In genomic region chr22:50419116-50419515, GRCh38 we compare ENCODE assay signal across 16 cellular contexts. TPM values are rescaled to one million over a fixed set of nuclear protein-coding genes. Genes with fewer than 3 reads are reported as not detected.
A peak's percentile ranks its signal among the peaks of the same experiment; 100 is the strongest.
DNase-seq lines count a peak whose midpoint lies in the region; ATAC-seq and TF ChIP-seq lines count a peak whose summit lies in the region.
"Had no signal": no experiment of that assay in that cellular context is flagged by ENCODE, and none has a peak within 500 bp of the region (broad histone marks: within the 10 kb centered on the region; RNA-seq: fewer than 3 reads in every experiment).

No MANE protein-coding gene starts in this region.

- no peak overlapping the region for H3K4me3 ChIP-seq in osteoblast (ENCODE audit: insufficient read depth, low read length)
- H3K4me3 ChIP-seq: BLaER1, HAP-1 had no signal

- no peaks in the 10 kb centered on the region for H3K27me3 ChIP-seq in osteoblast (ENCODE audit: insufficient read depth, low read length)
- H3K27me3 ChIP-seq: BLaER1 had no signal

- CTCF ChIA-PET in activated CD8-positive, alpha-beta memory T cell treated with anti-CD3 and anti-CD28 coated beads, Interleukin-2, amount 10 ng/mL, durations not matched to agents 7 days and 5 days (lab: Charles Lee), result no interaction called here

- no peak for ATAC-seq in activated CD8-positive, alpha-beta memory T cell treated with anti-CD3 and anti-CD28 coated beads, Interleukin-2, amount 10 ng/mL, durations not matched to agents 7 days and 5 days
- ATAC-seq in T-helper 17 cell (no peak), HG03520 (IDR thresholded peaks at IDR 0.05; ENCODE audit: unreplicated experiment) (no peak)
- ATAC-seq in stimulated activated naive CD8-positive, alpha-beta T cell treated with anti-CD3 and anti-CD28 coated beads, Interleukin-15, Interleukin-2, amounts not matched to agents 100 U/mL and 50 U/mL, for 24 hours, result no peak

- H3K4me2 ChIP-seq in osteoblast (ENCODE audit: insufficient read depth, low read length), result no peak overlapping the region
- H3K4me2 ChIP-seq: BLaER1 had no signal

- no peak overlapping the region for H3K4me3 Mint-ChIP-seq in activated CD8-positive, alpha-beta memory T cell treated with anti-CD3 and anti-CD28 coated beads, Interleukin-2, amount 10 ng/mL, durations not matched to agents 7 days and 5 days
- no peak overlapping the region for H3K4me3 Mint-ChIP-seq in T-helper 17 cell
- H3K4me3 Mint-ChIP-seq: CD8-positive, alpha-beta memory T cell had no signal

- H3K27ac Mint-ChIP-seq in activated CD8-positive, alpha-beta memory T cell treated with anti-CD3 and anti-CD28 coated beads, Interleukin-2, amount 10 ng/mL, durations not matched to agents 7 days and 5 days, result peak overlapping the region; percentile 28
- H3K27ac Mint-ChIP-seq in T-helper 17 cell, result peak overlapping the region; percentile 43

- H3K9me3 ChIP-seq in T-helper 17 cell (ENCODE audit: control insufficient read depth, low read length, poor library complexity, severe bottlenecking), result no peaks in the 10 kb centered on the region
- no peaks in the 10 kb centered on the region for H3K9me3 ChIP-seq in osteoblast (ENCODE audit: low read depth, low read length)
- H3K9me3 ChIP-seq: BLaER1, Caco-2, HAP-1 had no signal

- H3K9me3 Mint-ChIP-seq in activated CD8-positive, alpha-beta memory T cell treated with anti-CD3 and anti-CD28 coated beads, Interleukin-2, amount 10 ng/mL, durations not matched to agents 7 days and 5 days (ENCODE audit: low read depth), result no peaks in the 10 kb centered on the region
- H3K9me3 Mint-ChIP-seq: CD8-positive, alpha-beta memory T cell had no signal

- peaks cover 85% of the 10 kb centered on the region for H3K36me3 ChIP-seq in osteoblast (ENCODE audit: insufficient read depth, low read length)

- H4K20me1 ChIP-seq in osteoblast (ENCODE audit: insufficient read depth, low read length), result peaks cover 3% of the 10 kb centered on the region

- TF ChIP-seq CTCF in osteoblast (IDR thresholded peaks at IDR 0.05; ENCODE audit: extremely low read depth, low read depth, low read length), result no peak

- H3K27ac ChIP-seq in cingulate gyrus (ENCODE audit: low read depth, low read length), result peak overlapping the region; percentile 63
- H3K27ac ChIP-seq in osteoblast (ENCODE audit: low read depth, low read length), result no peak overlapping the region
- H3K27ac ChIP-seq: BLaER1, HL-60 had no signal

- DNase-seq in activated CD8-positive, alpha-beta memory T cell treated with anti-CD3 and anti-CD28 coated beads, Interleukin-2, amount 10 ng/mL, durations not matched to agents 7 days and 5 days, result no peak
- no peak for DNase-seq in activated CD8-positive, alpha-beta memory T cell treated with anti-CD3 and anti-CD28 coated beads, Interleukin-2, amount 50 U/mL, for 4 hours
- no peak for DNase-seq in T-helper 17 cell
- peak; percentile 43 for DNase-seq in osteoblast (ENCODE audit: insufficient read length, low spot score, missing footprints)
- no peak for DNase-seq in stimulated activated naive CD8-positive, alpha-beta T cell treated with anti-CD3 and anti-CD28 coated beads, Interleukin-15, Interleukin-2, amounts not matched to agents 100 U/mL and 50 U/mL, for 24 hours
- DNase-seq in DMS79 (lab: John Stamatoyannopoulos, UW), result no peak
- DNase-seq: 8988T; AML-193; Caco-2; CD8-positive, alpha-beta memory T cell; GF-D8 had no signal

- H2AFZ ChIP-seq in osteoblast (ENCODE audit: low read length), result no peak overlapping the region

- no peaks in the 10 kb centered on the region for H3K4me1 ChIP-seq in osteoblast (ENCODE audit: insufficient read depth, low read length)
- H3K4me1 ChIP-seq: BLaER1, Caco-2, HAP-1 had no signal

- no peaks in the 10 kb centered on the region for H3K4me1 Mint-ChIP-seq in activated CD8-positive, alpha-beta memory T cell treated with anti-CD3 and anti-CD28 coated beads, Interleukin-2, amount 10 ng/mL, durations not matched to agents 7 days and 5 days
- H3K4me1 Mint-ChIP-seq in T-helper 17 cell, result no peaks in the 10 kb centered on the region
- H3K4me1 Mint-ChIP-seq: CD8-positive, alpha-beta memory T cell had no signal

- peaks cover 30% of the 10 kb centered on the region for H3K36me3 Mint-ChIP-seq in activated CD8-positive, alpha-beta memory T cell treated with anti-CD3 and anti-CD28 coated beads, Interleukin-2, amount 10 ng/mL, durations not matched to agents 7 days and 5 days
- peaks cover 3% of the 10 kb centered on the region for H3K36me3 Mint-ChIP-seq in T-helper 17 cell (ENCODE audit: low read depth)

- H3K27me3 Mint-ChIP-seq in activated CD8-positive, alpha-beta memory T cell treated with anti-CD3 and anti-CD28 coated beads, Interleukin-2, amount 10 ng/mL, durations not matched to agents 7 days and 5 days, result no peaks in the 10 kb centered on the region
- H3K27me3 Mint-ChIP-seq in T-helper 17 cell, result no peaks in the 10 kb centered on the region

- no peaks in the 10 kb centered on the region for H3K79me2 ChIP-seq in osteoblast (ENCODE audit: insufficient read depth, low read length)

RNA-seq across cellular contexts. Expression of gene SBF1, which starts 55.7 kb away (rescaled TPM):
- 100 to 1,000 TPM; 192 to 207 TPM for total RNA-seq in activated CD8-positive, alpha-beta memory T cell treated with anti-CD3 and anti-CD28 coated beads, Interleukin-2, amount 10 ng/mL, durations not matched to agents 7 days and 5 days
- 100 to 1,000 TPM; 202 to 217 TPM for total RNA-seq in T-helper 17 cell
- total RNA-seq in osteoblast, result 74.3 and 93.0 TPM in 2 replicates
